In the genomic region with DNA sequence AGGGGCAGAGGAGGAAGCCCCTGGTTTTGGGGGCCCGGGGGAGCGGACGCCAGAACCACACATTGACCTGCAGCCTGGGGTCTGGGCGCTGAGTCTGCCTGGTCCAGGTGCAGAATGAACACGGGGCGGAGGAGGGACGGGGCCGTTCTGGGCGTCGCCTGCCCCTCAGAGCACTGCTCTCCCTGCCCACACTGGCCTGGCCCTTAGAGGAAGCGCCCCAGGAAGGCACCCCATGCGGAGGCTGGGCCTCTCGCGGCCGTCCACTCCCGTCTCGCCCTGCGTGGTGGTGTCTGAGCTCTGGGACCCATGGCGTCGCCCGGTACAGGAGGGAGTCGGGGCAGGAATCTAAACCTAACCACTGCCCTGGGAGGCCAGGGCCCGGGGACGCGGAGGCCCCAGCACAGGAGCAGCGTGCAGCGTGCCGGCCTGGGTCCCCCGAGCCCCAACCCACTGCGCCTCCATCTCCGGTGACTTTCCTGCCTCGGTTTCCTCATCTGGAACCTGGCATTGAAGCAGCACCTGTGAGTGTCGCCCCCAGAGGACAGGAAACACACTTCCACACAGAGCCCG, we compare ENCODE assay signal across 22 cellular contexts. TPM values are rescaled to one million over a fixed set of nuclear protein-coding genes. Genes with fewer than 3 reads are reported as not detected.
DNase-seq lines count a peak whose midpoint lies in the region; ATAC-seq and TF ChIP-seq lines count a peak whose summit lies in the region.
"Had no signal": no experiment of that assay in that cellular context is flagged by ENCODE, and none has a peak within 500 bp of the region (broad histone marks: within the 10 kb centered on the region; RNA-seq: fewer than 3 reads in every experiment).

No MANE protein-coding gene starts in this region.

- peak overlapping the region; percentile 82 for H3K14ac ChIP-seq in neuronal stem cell (ENCODE audit: low read length)

- peaks cover 4% of the 10 kb centered on the region for H3K4me1 Mint-ChIP-seq in activated T-helper 17 cell treated with anti-CD3 and anti-CD28 coated beads, Interleukin-2, amount 50 U/mL, for 72 hours

- no peak overlapping the region for H3K9ac ChIP-seq in neuronal stem cell (ENCODE audit: low read depth, low read length, poor library complexity)
- H3K9ac ChIP-seq: GM23248 had no signal

- peak overlapping the region; percentile 80 for H3K23ac ChIP-seq in neuronal stem cell (ENCODE audit: low read depth, low read length, poor library complexity)

- H2BK12ac ChIP-seq in neuronal stem cell (ENCODE audit: low read length): peak overlapping the region; percentile 58

- no peak overlapping the region for H4K91ac ChIP-seq in neuronal stem cell (ENCODE audit: low read depth, low read length, poor library complexity)

- peak overlapping the region; percentile 13 for H2BK5ac ChIP-seq in neuronal stem cell (ENCODE audit: low read length)

- H2BK15ac ChIP-seq in neuronal stem cell (ENCODE audit: low read length): peak overlapping the region; percentile 37

- H3K79me1 ChIP-seq in neuronal stem cell (ENCODE audit: low read depth, low read length): peaks cover 4% of the 10 kb centered on the region

- 74% methylated on average over 34 of the region's 34 CpGs for WGBS in right cardiac atrium
- WGBS in heart right ventricle, 2 donors: 69 to 70% methylated on average over 34 of the region's 34 CpGs
- no CpG with 5 or more reads among the region's 34 CpGs for WGBS in neuronal stem cell (ENCODE audit: extremely low coverage in 2 of 2, insufficient read length in 2 of 2, insufficient replicate concordance in 1 of 2), 2 donors

- H3K27ac ChIP-seq in right cardiac atrium (ENCODE audit: low read length) (no peak overlapping the region), heart right ventricle (no peak overlapping the region), neuronal stem cell (replicated peaks; ENCODE audit: low read length) (no peak overlapping the region), left lung (no peak overlapping the region)
- H3K27ac ChIP-seq: GM23248 had no signal

- peaks cover 14% of the 10 kb centered on the region for H3K27me3 Mint-ChIP-seq in activated T-helper 17 cell treated with anti-CD3 and anti-CD28 coated beads, Interleukin-2, amount 50 U/mL, for 72 hours

- no peak overlapping the region for H3K4me2 ChIP-seq in neuronal stem cell (ENCODE audit: insufficient read depth, low read length, poor library complexity, severe bottlenecking)

- no peak overlapping the region for H4K8ac ChIP-seq in neuronal stem cell (ENCODE audit: low read depth, low read length)

- H3K27me3 ChIP-seq in right cardiac atrium (ENCODE audit: control insufficient read depth, insufficient read depth): no peaks in the 10 kb centered on the region
- peaks cover 16 to 73% (median 65%) of the 10 kb centered on the region in 7 donors for H3K27me3 ChIP-seq in heart right ventricle
- peaks cover 10% of the 10 kb centered on the region; the same call in 1 of the 2 replicates for H3K27me3 ChIP-seq in H7 (ENCODE audit: control insufficient read depth, insufficient read depth, low read length)
- peaks cover 11 to 58% (median 38%) of the 10 kb centered on the region in 3 experiments for H3K27me3 ChIP-seq in neuronal stem cell (ENCODE audit: control insufficient read depth in 3 of 3, insufficient read depth in 3 of 3, low read depth in 1 of 3, low read length in 3 of 3)
- peaks cover 27 to 83% of the 10 kb centered on the region in 2 donors for H3K27me3 ChIP-seq in left lung

- no peak overlapping the region for H2BK120ac ChIP-seq in neuronal stem cell (ENCODE audit: low read depth, low read length)

- TF ChIP-seq CTCF in heart right ventricle (IDR thresholded peaks at IDR 0.05) (no peak), left lung (IDR thresholded peaks at IDR 0.05) (no peak)

- peak overlapping the region; percentile 13 for H3K18ac ChIP-seq in neuronal stem cell (ENCODE audit: low read length)

- DNase-seq in right cardiac atrium (peak in 2 of 3 donors; percentile 40 to 43), heart right ventricle (no peak), H7 (peak; percentile 74), neuronal stem cell (ENCODE audit: low spot score) (no peak), nucleus accumbens (lab: John Stamatoyannopoulos, UW) (no peak), left lung (no peak)
- DNase-seq: C1 segment of cervical spinal cord; Calu3; CD4-positive, alpha-beta memory T cell; COR-L47; DMS79 treated with DMSO at 0.1 percent for 48 hours; GF-D8; GM23248 had no signal

- H3K4me3 ChIP-seq in right cardiac atrium (ENCODE audit: low read length) (no peak overlapping the region), heart right ventricle (no peak overlapping the region), H7 (ENCODE audit: insufficient read depth, low read depth, low read length) (no peak overlapping the region), neuronal stem cell (ENCODE audit: low read length in 2 of 2) (no peak overlapping the region), left lung (no peak overlapping the region)
- H3K4me3 ChIP-seq: GM23248, HAP-1 had no signal

- intact Hi-C loops in right cardiac atrium (cut with DNase I) (no loop called here), heart right ventricle (cut with DNase I) (no loop called here), left lung (cut with DNase I) (no loop called here)

- no peak for ATAC-seq in right cardiac atrium
- ATAC-seq in heart right ventricle: no peak
- ATAC-seq in activated T-helper 17 cell treated with anti-CD3 and anti-CD28 coated beads, Interleukin-2, amount 50 U/mL, for 72 hours (replicated peaks): no peak
- ATAC-seq in left lung: no peak
- ATAC-seq in HG02588 (IDR thresholded peaks at IDR 0.05; ENCODE audit: unreplicated experiment): no peak

- H3K4ac ChIP-seq in neuronal stem cell (ENCODE audit: low read length): no peak overlapping the region

- H3K9me3 ChIP-seq in right cardiac atrium (ENCODE audit: control insufficient read depth, low read length): no peaks in the 10 kb centered on the region
- H3K9me3 ChIP-seq in heart right ventricle: no peaks in the 10 kb centered on the region
- peaks cover 0 to 9% of the 10 kb centered on the region in 2 donors for H3K9me3 ChIP-seq in neuronal stem cell (replicated peaks in 1 of 2; ENCODE audit: control insufficient read depth in 2 of 2, insufficient read depth in 1 of 2, low read depth in 1 of 2, low read length in 2 of 2)
- H3K9me3 ChIP-seq in left lung: no peaks in the 10 kb centered on the region
- H3K9me3 ChIP-seq: HAP-1 had no signal

- H2AK5ac ChIP-seq in neuronal stem cell (ENCODE audit: low read depth, low read length): peak overlapping the region; percentile 92

- H3K9me3 Mint-ChIP-seq in activated T-helper 17 cell treated with anti-CD3 and anti-CD28 coated beads, Interleukin-2, amount 50 U/mL, for 72 hours: peaks cover 7% of the 10 kb centered on the region
- H3K9me3 Mint-ChIP-seq: CD4-positive, alpha-beta memory T cell had no signal

- no peaks in the 10 kb centered on the region for H3K4me1 ChIP-seq in right cardiac atrium (ENCODE audit: control insufficient read depth, insufficient read depth, low read length)
- no peaks in the 10 kb centered on the region for H3K4me1 ChIP-seq in heart right ventricle
- H3K4me1 ChIP-seq in neuronal stem cell (ENCODE audit: control insufficient read depth in 2 of 2, insufficient read depth in 1 of 2, low read depth in 1 of 2, low read length in 2 of 2): peaks cover 0 to 2% of the 10 kb centered on the region in 2 donors
- no peaks in the 10 kb centered on the region for H3K4me1 ChIP-seq in left lung
- H3K4me1 ChIP-seq: HAP-1 had no signal

- H3K27ac Mint-ChIP-seq in activated T-helper 17 cell treated with anti-CD3 and anti-CD28 coated beads, Interleukin-2, amount 50 U/mL, for 72 hours: no peak overlapping the region

- H3K36me3 ChIP-seq in heart right ventricle (no peaks in the 10 kb centered on the region), H7 (replicated peaks; ENCODE audit: control insufficient read depth, insufficient read depth, low read length) (no peaks in the 10 kb centered on the region), neuronal stem cell (replicated peaks in 1 of 2; ENCODE audit: control insufficient read depth in 2 of 2, insufficient read depth in 2 of 2, low read length in 2 of 2) (no peaks in the 10 kb centered on the region), left lung (no peaks in the 10 kb centered on the region)
- H3K36me3 ChIP-seq: HAP-1 had no signal

- H3K36me3 Mint-ChIP-seq in activated T-helper 17 cell treated with anti-CD3 and anti-CD28 coated beads, Interleukin-2, amount 50 U/mL, for 72 hours (ENCODE audit: low read depth): no peaks in the 10 kb centered on the region
- H3K36me3 Mint-ChIP-seq: CD4-positive, alpha-beta memory T cell had no signal

- H3K4me3 Mint-ChIP-seq in activated T-helper 17 cell treated with anti-CD3 and anti-CD28 coated beads, Interleukin-2, amount 50 U/mL, for 72 hours: peak overlapping the region; percentile 45
- H3K4me3 Mint-ChIP-seq: CD4-positive, alpha-beta memory T cell had no signal

- no peak overlapping the region for H2AFZ ChIP-seq in neuronal stem cell (ENCODE audit: low read length)
- H2AFZ ChIP-seq: GM23248 had no signal

RNA-seq across cellular contexts. Expression of gene TPSD1, which starts 4.3 kb away (rescaled TPM):
- under 1 TPM in 2 of 4 donors, not detected in 2; 0.26 to 0.85 TPM for total RNA-seq in right cardiac atrium
- 0.16 TPM for polyA plus RNA-seq in right cardiac atrium
- total RNA-seq in heart right ventricle: under 1 TPM in 3 of 10 donors, not detected in 7; 0.28 to 0.44 (median 0.33) TPM
- under 1 TPM; 0.12 to 0.51 TPM for polyA plus RNA-seq in heart right ventricle
- total RNA-seq in H7 (2014; rRNA removed; shearing (Covaris generic)): not detected in 2 replicates
- not detected for total RNA-seq in activated T-helper 17 cell treated with anti-CD3 and anti-CD28 coated beads, Interleukin-2, amount 50 U/mL, for 72 hours
- polyA plus RNA-seq in neuronal stem cell (2013, experiment 1 of 2): 0.06 TPM
- not detected for polyA plus RNA-seq in neuronal stem cell (2013, experiment 2 of 2)
- under 1 TPM in 1 of 2 donors, not detected in 1; 0.37 TPM for total RNA-seq in left lung
- total RNA-seq: A172; Calu3; CD4-positive, alpha-beta memory T cell; Daoy; G401; GM23248; H4 had no signal
- polyA plus RNA-seq: BJ; CD4-positive, alpha-beta memory T cell; GM23248 had no signal

RNA-seq across cellular contexts. Expression of gene TPSAB1, which starts 19.7 kb away (rescaled TPM):
- 1 to 10 TPM; 1.6 to 8.3 (median 4.7) TPM for total RNA-seq in right cardiac atrium
- polyA plus RNA-seq in right cardiac atrium: 1.2 TPM
- total RNA-seq in heart right ventricle: 10 to 100 TPM in 1 of 10 donors, 1 to 10 TPM in 7, under 1 TPM in 2; 0.53 to 11.4 (median 2.2) TPM
- polyA plus RNA-seq in heart right ventricle: 1 to 10 TPM; 1.5 to 5.8 TPM
- not detected in 2 replicates for total RNA-seq in H7 (2014; rRNA removed; shearing (Covaris generic))
- under 1 TPM; 0.29 to 0.32 TPM for total RNA-seq in activated T-helper 17 cell treated with anti-CD3 and anti-CD28 coated beads, Interleukin-2, amount 50 U/mL, for 72 hours
- not detected for polyA plus RNA-seq in neuronal stem cell (2013, experiment 1 of 2)
- polyA plus RNA-seq in neuronal stem cell (2013, experiment 2 of 2): not detected
- total RNA-seq in left lung: 10 to 100 TPM; 35.1 to 51.0 TPM
- total RNA-seq: Calu3; CD4-positive, alpha-beta memory T cell; Daoy; G401; GM23248; H4 had no signal
- polyA plus RNA-seq: BJ; CD4-positive, alpha-beta memory T cell; GM23248 had no signal

RNA-seq across cellular contexts. Expression of gene TPSB2, which starts 30.2 kb away (rescaled TPM):
- total RNA-seq in right cardiac atrium: 1 to 10 TPM in 3 of 4 donors, not detected in 1; 3.7 to 7.1 (median 6.7) TPM
- polyA plus RNA-seq in right cardiac atrium: 1.8 TPM
- 1 to 10 TPM in 7 of 10 donors, under 1 TPM in 3; 0.33 to 5.2 (median 1.8) TPM for total RNA-seq in heart right ventricle
- 1 to 10 TPM; 1.7 to 6.4 TPM for polyA plus RNA-seq in heart right ventricle
- total RNA-seq in H7 (2014; rRNA removed; shearing (Covaris generic)): not detected in 2 replicates
- total RNA-seq in activated T-helper 17 cell treated with anti-CD3 and anti-CD28 coated beads, Interleukin-2, amount 50 U/mL, for 72 hours: not detected
- not detected for polyA plus RNA-seq in neuronal stem cell (2013, experiment 1 of 2)
- not detected for polyA plus RNA-seq in neuronal stem cell (2013, experiment 2 of 2)
- total RNA-seq in left lung: 10 to 100 TPM in 1 of 2 donors, 1 to 10 TPM in 1; 3.0 to 55.5 TPM
- total RNA-seq: A172; Calu3; CD4-positive, alpha-beta memory T cell; Daoy; G401; GM23248 had no signal
- polyA plus RNA-seq: BJ; CD4-positive, alpha-beta memory T cell; GM23248 had no signal

RNA-seq across cellular contexts. Expression of gene TPSG1, which starts 35.1 kb away (rescaled TPM):
- total RNA-seq in right cardiac atrium: under 1 TPM in 1 of 4 donors, not detected in 3; 0.21 TPM
- polyA plus RNA-seq in right cardiac atrium: not detected
- under 1 TPM in 1 of 10 donors, not detected in 9; 0.37 TPM for total RNA-seq in heart right ventricle
- under 1 TPM in 1 of 2 donors, not detected in 1; 0.06 TPM for polyA plus RNA-seq in heart right ventricle
- total RNA-seq in H7 (2014; rRNA removed; shearing (Covaris generic)): not detected in 2 replicates
- total RNA-seq in activated T-helper 17 cell treated with anti-CD3 and anti-CD28 coated beads, Interleukin-2, amount 50 U/mL, for 72 hours: not detected
- polyA plus RNA-seq in neuronal stem cell (2013, experiment 1 of 2): not detected
- not detected for polyA plus RNA-seq in neuronal stem cell (2013, experiment 2 of 2)
- under 1 TPM in 1 of 2 donors, not detected in 1; 0.34 TPM for total RNA-seq in left lung
- total RNA-seq: A673; Calu3; CD4-positive, alpha-beta memory T cell; G401; GM23248 had no signal
- polyA plus RNA-seq: BJ; CD4-positive, alpha-beta memory T cell; GM23248 had no signal

RNA-seq across cellular contexts. Expression of gene UBE2I, which starts 49.2 kb away (rescaled TPM):
- total RNA-seq in right cardiac atrium (10 to 100 TPM; 73.5 to 95.3 (median 87.8) TPM), heart right ventricle (10 to 100 TPM; 70.6 to 99.8 (median 84.6) TPM), left lung (100 to 1,000 TPM in 1 of 2 donors, 10 to 100 TPM in 1; 89.0 to 111 TPM)
- polyA plus RNA-seq in right cardiac atrium (76.5 TPM), heart right ventricle (10 to 100 TPM; 63.1 to 76.4 TPM)
- total RNA-seq in H7 (2014; rRNA removed; shearing (Covaris generic)): 79.9 and 80.2 TPM in 2 replicates
- 100 to 1,000 TPM; 204 to 206 TPM for total RNA-seq in activated T-helper 17 cell treated with anti-CD3 and anti-CD28 coated beads, Interleukin-2, amount 50 U/mL, for 72 hours
- polyA plus RNA-seq in neuronal stem cell (2013, experiment 1 of 2): 253 TPM
- polyA plus RNA-seq in neuronal stem cell (2013, experiment 2 of 2): 258 TPM

Comparison
In these comparisons a context has a peak if more than half of its experiments do, and no peak if none do; other contexts are left out.
1. DNase-seq: peak in right cardiac atrium (2 of 3) and H7 (single experiment); none in heart right ventricle (0 of 2), neuronal stem cell (single experiment), nucleus accumbens (0 of 56) and left lung (0 of 2).